Comparison of ENCODE assay signal across 1 cellular context in genomic region chr12:95538656-95539055, GRCh38.
TF ChIP-seq lines count a peak whose summit lies in the region.

No MANE protein-coding gene starts in this region.

TF ChIP-seq in WTC11, 78 proteins besides CTCF, POLR2A, EP300 and RAD21:
- TF ChIP-seq ZNF281 (CRISPR knock-in tag; IDR thresholded peaks at IDR 0.05): no peak
- no peak for TF ChIP-seq TEAD1 (CRISPR knock-in tag; IDR thresholded peaks at IDR 0.05)
- no peak for TF ChIP-seq GABPB1 (CRISPR knock-in tag; IDR thresholded peaks at IDR 0.05)
- no peak for TF ChIP-seq EMX1 (CRISPR knock-in tag; IDR thresholded peaks at IDR 0.05)
- TF ChIP-seq USF1 (CRISPR knock-in tag; IDR thresholded peaks at IDR 0.05): no peak
- TF ChIP-seq HMGXB4 (CRISPR knock-in tag; IDR thresholded peaks at IDR 0.05): no peak
- no peak for TF ChIP-seq JAZF1 (CRISPR knock-in tag; IDR thresholded peaks at IDR 0.05)
- no peak for TF ChIP-seq E2F5 (CRISPR knock-in tag; IDR thresholded peaks at IDR 0.05)
